Comparison of ENCODE assay signal across 11 cellular contexts in genomic region chr12:75389061-75389460, GRCh38. TPM values are rescaled to one million over a fixed set of nuclear protein-coding genes. Genes with fewer than 3 reads are reported as not detected.
A peak's percentile ranks its signal among the peaks of the same experiment; 100 is the strongest.
DNase-seq lines count a peak whose midpoint lies in the region; ATAC-seq, FAIRE-seq and TF ChIP-seq lines count a peak whose summit lies in the region.
"Had no signal": no experiment of that assay in that cellular context is flagged by ENCODE, and none has a peak within 500 bp of the region (broad histone marks: within the 10 kb centered on the region; RNA-seq: fewer than 3 reads in every experiment).

No MANE protein-coding gene starts in this region.

- peaks cover 0 to 3% (median 0%) of the 10 kb centered on the region in 9 donors for H3K36me3 ChIP-seq in heart left ventricle
- H3K36me3 ChIP-seq in testis (ENCODE audit: low read depth, missing control alignments): no peaks in the 10 kb centered on the region
- H3K36me3 ChIP-seq in BE2C: no peaks in the 10 kb centered on the region

- 70 to 86% (median 80%) methylated on average over 1 of the region's 1 CpG for WGBS in heart left ventricle, 4 donors
- 78 to 97% methylated on average over 1 of the region's 1 CpG for WGBS in testis, 2 donors

- peaks cover 38% of the 10 kb centered on the region for H3K4me1 Mint-ChIP-seq in activated B cell treated with CpG ODN at 0.5 μM for 24 hours

- POLR2A ChIA-PET in activated B cell treated with CpG ODN at 0.5 μM for 24 hours (lab: Charles Lee): interaction anchor here (0.5 kb wide), 2 partner anchors 9 to 1584 kb away, joined by 3 to 10 read pairs; no protein-coding TSS in a partner anchor

- intact Hi-C loops in heart left ventricle (cut with DNase I) (loop anchor here in 2 of 10 donors (5.0 to 10.0 kb wide), 2 partner anchors 54 to 57 kb away; partner anchors contain the start of genes CAPS2 (in 2 of the 2) and GLIPR1L1 (in 2 of the 2)), Right ventricle myocardium superior (cut with DNase I) (no loop called here), activated B cell treated with CpG ODN at 0.5 μM for 24 hours (cut with micrococcal nuclease) (no loop called here), testis (cut with DNase I; ENCODE audit: low total_unique reads) (no loop called here)

- TF ChIP-seq POLR2A in heart left ventricle (IDR thresholded peaks at IDR 0.05) (no peak), testis (IDR thresholded peaks at IDR 0.05) (no peak)

- H3K9me3 ChIP-seq in heart left ventricle (peaks cover 0 to 12% (median 0%) of the 10 kb centered on the region in 12 donors), testis (no peaks in the 10 kb centered on the region), BE2C (no peaks in the 10 kb centered on the region)

- H3K36me3 Mint-ChIP-seq in activated B cell treated with CpG ODN at 0.5 μM for 24 hours (ENCODE audit: low read depth): peaks cover 4% of the 10 kb centered on the region

- ATAC-seq in heart left ventricle: no peak
- no peak for ATAC-seq in Right ventricle myocardium superior (ENCODE audit: poor library complexity)
- ATAC-seq in activated B cell treated with CpG ODN at 0.5 μM for 24 hours (ENCODE audit: low read depth): no peak
- ATAC-seq: left colon had no signal

- no peak for DNase-seq in heart left ventricle
- DNase-seq in Right ventricle myocardium superior: no peak
- DNase-seq in activated B cell treated with CpG ODN at 0.5 μM for 24 hours: no peak
- no peak for DNase-seq in testis
- DNase-seq in BE2C: no peak
- no peak for DNase-seq in SHP77 (lab: John Stamatoyannopoulos, UW)
- DNase-seq in anterior cingulate cortex (lab: John Stamatoyannopoulos, UW): no peak
- DNase-seq: left colon had no signal

- H3K9me3 Mint-ChIP-seq in activated B cell treated with CpG ODN at 0.5 μM for 24 hours: no peaks in the 10 kb centered on the region
- H3K9me3 Mint-ChIP-seq: activated T-helper 1 cell treated with anti-CD3 and anti-CD28 coated beads, Interleukin-12 subunit alpha, Interleukin-12 subunit beta, Interleukin-2, Interleukin-4 antibody, amounts not matched to agents 30 ng/mL and 10 ng/mL and 1 ng/mL, durations not matched to agents 14 hours and 24 hours and 36 hours had no signal

- no peak overlapping the region for H3K4me3 Mint-ChIP-seq in activated B cell treated with CpG ODN at 0.5 μM for 24 hours

- peaks cover 2 to 33% (median 18%) of the 10 kb centered on the region in 12 donors for H3K4me1 ChIP-seq in heart left ventricle
- H3K4me1 ChIP-seq in testis: peaks cover 5% of the 10 kb centered on the region
- peaks cover 5% of the 10 kb centered on the region; the same call in 1 of the 2 replicates for H3K4me1 ChIP-seq in BE2C

- H3K27ac ChIP-seq in heart left ventricle (peak overlapping the region in 9 of 12 donors; percentile 2 to 95 (median 87)), testis (peak overlapping the region in 1 of 2 donors; percentile 95)

- CTCF ChIA-PET in activated B cell treated with CpG ODN at 0.5 μM for 24 hours (lab: Charles Lee): interaction anchor here (0.7 kb wide), 1 partner anchor 116 kb away, joined by 3 read pairs; no protein-coding TSS in a partner anchor

- FAIRE-seq in islet of Langerhans (lab: Jason Lieb, UNC): peak; percentile 95

- H3K4me3 ChIP-seq in heart left ventricle (peak overlapping the region in 9 of 12 donors; percentile 64 to 78 (median 70)), testis (no peak overlapping the region), BE2C (ENCODE audit: low read depth, low read length) (no peak overlapping the region)

- H3K27me3 Mint-ChIP-seq in activated B cell treated with CpG ODN at 0.5 μM for 24 hours: no peaks in the 10 kb centered on the region

- TF ChIP-seq CTCF in heart left ventricle (IDR thresholded peaks at IDR 0.05) (no peak), activated B cell treated with CpG ODN at 0.5 μM for 24 hours (IDR thresholded peaks at IDR 0.05) (no peak), testis (IDR thresholded peaks at IDR 0.05) (no peak), BE2C (IDR thresholded peaks at IDR 0.05; ENCODE audit: low read depth, low read length) (no peak)

- peak overlapping the region; percentile 42 for H3K27ac Mint-ChIP-seq in activated B cell treated with CpG ODN at 0.5 μM for 24 hours

- H3K27me3 ChIP-seq in heart left ventricle: no peaks in the 10 kb centered on the region
- no peaks in the 10 kb centered on the region for H3K27me3 ChIP-seq in testis
- H3K27me3 ChIP-seq in BE2C: no peaks in the 10 kb centered on the region

RNA-seq across cellular contexts. Expression of gene GLIPR1L2, which starts 1.8 kb away (rescaled TPM):
- 1 to 10 TPM in 7 of 9 donors, under 1 TPM in 2; 0.71 to 4.4 (median 1.7) TPM for total RNA-seq in heart left ventricle
- polyA plus RNA-seq in heart left ventricle: 1 to 10 TPM; 1.2 TPM
- 2.4 TPM for total RNA-seq in Right ventricle myocardium superior
- 0.20 TPM in 1 of 2 replicates, not detected in the other for total RNA-seq in activated B cell treated with CpG ODN at 0.5 μM for 24 hours
- 10 to 100 TPM in 1 of 2 donors, 1 to 10 TPM in 1; 6.3 to 17.9 TPM for total RNA-seq in testis
- polyA plus RNA-seq in testis (ENCODE audit: insufficient read depth, low read depth, low replicate concordance): 35.9 TPM
- polyA plus RNA-seq in BE2C (2012; ENCODE audit: insufficient read depth, insufficient read length, low read depth): not detected
- total RNA-seq: activated T-helper 1 cell treated with anti-CD3 and anti-CD28 coated beads, Interleukin-12 subunit alpha, Interleukin-12 subunit beta, Interleukin-2, Interleukin-4 antibody, amounts not matched to agents 30 ng/mL and 10 ng/mL and 1 ng/mL, durations not matched to agents 14 hours and 24 hours and 36 hours; left colon had no signal

RNA-seq across cellular contexts. Expression of gene GLIPR1L1, which starts 54.6 kb away (rescaled TPM):
- total RNA-seq in heart left ventricle (not detected), Right ventricle myocardium superior (not detected), activated B cell treated with CpG ODN at 0.5 μM for 24 hours (not detected in 2 replicates), testis (1 to 10 TPM; 1.9 to 9.1 TPM)
- polyA plus RNA-seq in heart left ventricle (not detected), testis (ENCODE audit: insufficient read depth, low read depth, low replicate concordance) (95.5 TPM)
- polyA plus RNA-seq in BE2C (2012; ENCODE audit: insufficient read depth, insufficient read length, low read depth): not detected
- total RNA-seq: activated T-helper 1 cell treated with anti-CD3 and anti-CD28 coated beads, Interleukin-12 subunit alpha, Interleukin-12 subunit beta, Interleukin-2, Interleukin-4 antibody, amounts not matched to agents 30 ng/mL and 10 ng/mL and 1 ng/mL, durations not matched to agents 14 hours and 24 hours and 36 hours; left colon; NCI-H460 had no signal

RNA-seq across cellular contexts. Expression of gene CAPS2, which starts 58.9 kb away (rescaled TPM):
- 10 to 100 TPM in 8 of 9 donors, 1 to 10 TPM in 1; 7.8 to 21.6 (median 12.0) TPM for total RNA-seq in heart left ventricle
- 1 to 10 TPM; 2.4 to 7.2 TPM for polyA plus RNA-seq in heart left ventricle
- 14.4 TPM for total RNA-seq in Right ventricle myocardium superior
- total RNA-seq in activated B cell treated with CpG ODN at 0.5 μM for 24 hours: 3.1 and 3.8 TPM in 2 replicates
- 10 to 100 TPM; 22.1 to 25.6 TPM for total RNA-seq in testis
- polyA plus RNA-seq in testis (ENCODE audit: insufficient read depth, low read depth, low replicate concordance): 8.1 TPM
- polyA plus RNA-seq in BE2C (2012; ENCODE audit: insufficient read depth, insufficient read length, low read depth): not detected

Comparison
In these comparisons a context has a peak if more than half of its experiments do, and no peak if none do; other contexts are left out.
1. H3K4me3 ChIP-seq: peak in heart left ventricle (9 of 12); none in testis (0 of 2) and BE2C (single experiment).